ENCODE assay signal across 28 cellular contexts in the genomic region with DNA sequence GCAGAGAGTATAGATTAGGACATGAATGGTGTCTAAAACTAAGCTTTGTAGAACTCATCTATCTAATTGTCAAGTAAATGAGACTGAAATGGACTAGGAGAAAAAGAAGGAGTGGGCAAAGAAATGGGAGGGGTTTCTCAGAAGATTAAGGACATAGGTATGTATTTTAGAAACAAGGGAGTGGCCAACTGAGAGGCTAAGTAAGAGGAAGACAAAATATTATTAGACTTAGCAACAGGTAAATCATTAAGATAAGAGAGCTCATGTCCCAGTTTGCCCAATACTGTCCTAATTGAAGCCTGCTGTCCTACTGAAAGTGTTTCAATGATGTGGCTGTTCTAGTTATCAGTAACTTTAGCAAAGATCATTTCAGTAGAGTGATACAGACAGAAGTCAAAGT.
"Had no signal": no experiment of that assay in that cellular context is flagged by ENCODE, and none has a peak within 500 bp of the region (broad histone marks: within the 10 kb centered on the region; RNA-seq: fewer than 3 reads in every experiment).

No MANE protein-coding gene starts in this region.

- ATAC-seq: activated CD8-positive, alpha-beta memory T cell treated with anti-CD3 and anti-CD28 coated beads, Interleukin-2, amount 10 ng/mL, durations not matched to agents 7 days and 5 days; activated naive CD4-positive, alpha-beta T cell treated with anti-CD3 and anti-CD28 coated beads, Interleukin-2, amount 50 U/mL, for 72 hours; activated naive CD8-positive, alpha-beta T cell treated with anti-CD3 and anti-CD28 coated beads, Interleukin-2, amount 50 U/mL, for 24 hours; body of pancreas; Right ventricle myocardium inferior; T-cell had no signal

- H3K27me3 Mint-ChIP-seq: activated CD4-positive, alpha-beta T cell treated with anti-CD3 and anti-CD28 coated beads, Interleukin-2, amount 10 ng/mL, durations not matched to agents 24 days and 14 days; activated CD8-positive, alpha-beta memory T cell treated with anti-CD3 and anti-CD28 coated beads, Interleukin-2, amount 10 ng/mL, durations not matched to agents 7 days and 5 days; activated naive CD8-positive, alpha-beta T cell treated with anti-CD3 and anti-CD28 coated beads, Interleukin-2, amount 50 U/mL, for 24 hours; activated T-cell treated with anti-CD3 and anti-CD28 coated beads, Interleukin-2, amount 50 U/mL, for 24 hours; central memory CD8-positive, alpha-beta T cell; T-cell had no signal

- H3K4me1 ChIP-seq: ascending aorta, body of pancreas had no signal

- H3K4me3 Mint-ChIP-seq: activated CD4-positive, alpha-beta T cell treated with anti-CD3 and anti-CD28 coated beads, Interleukin-2, amount 10 ng/mL, durations not matched to agents 24 days and 14 days; activated CD8-positive, alpha-beta memory T cell treated with anti-CD3 and anti-CD28 coated beads, Interleukin-2, amount 10 ng/mL, durations not matched to agents 7 days and 5 days; activated naive CD8-positive, alpha-beta T cell treated with anti-CD3 and anti-CD28 coated beads, Interleukin-2, amount 50 U/mL, for 24 hours; activated T-cell treated with anti-CD3 and anti-CD28 coated beads, Interleukin-2, amount 50 U/mL, for 24 hours; central memory CD8-positive, alpha-beta T cell; T-cell had no signal

- H3K27me3 ChIP-seq: ascending aorta, body of pancreas, MG63 had no signal

- H3K27ac ChIP-seq: ascending aorta, body of pancreas, KMS-11, SK-N-MC had no signal

- H3K4me3 ChIP-seq: ascending aorta, body of pancreas, MG63, SK-N-MC had no signal

- DNase-seq: activated CD4-positive, alpha-beta T cell treated with anti-CD3 and anti-CD28 coated beads, Interleukin-2, amount 10 ng/mL, durations not matched to agents 24 days and 14 days; activated CD4-positive, alpha-beta T cell treated with anti-CD3 and anti-CD28 coated beads, Interleukin-2, amount 50 U/mL, for 48 hours; activated CD4-positive, CD25-positive, alpha-beta regulatory T cell treated with anti-CD3 and anti-CD28 coated beads, Interleukin-2, amount 50 U/mL, for 72 hours; activated CD8-positive, alpha-beta memory T cell treated with anti-CD3 and anti-CD28 coated beads, Interleukin-2, amount 10 ng/mL, durations not matched to agents 7 days and 5 days; activated effector memory CD4-positive, alpha-beta T cell treated with anti-CD3 and anti-CD28 coated beads, Interleukin-2, amount 50 U/mL, for 16 hours; activated naive CD4-positive, alpha-beta T cell treated with Interleukin-2 at 50 U/mL for 16 hours; activated naive CD8-positive, alpha-beta T cell treated with anti-CD3 and anti-CD28 coated beads, Interleukin-2, amount 50 U/mL, for 24 hours; activated T-cell treated with anti-CD3 and anti-CD28 coated beads, Interleukin-2, amount 50 U/mL, for 24 hours; amniotic stem cell; body of pancreas; MG63; MV-4-11; NCI-H1092 treated with DMSO at 0.1 percent for 48 hours; NCI-H1417 treated with DMSO at 0.1 percent for 48 hours; NCI-H1694; NCI-H2029 treated with DMSO at 0.1 percent for 48 hours; NCI-H345; NCI-H510A treated with DMSO at 0.1 percent for 48 hours; NCI-H69; T-cell; T-helper 2 cell; T1000 had no signal

- H3K27ac Mint-ChIP-seq: activated CD4-positive, alpha-beta T cell treated with anti-CD3 and anti-CD28 coated beads, Interleukin-2, amount 10 ng/mL, durations not matched to agents 24 days and 14 days; activated CD8-positive, alpha-beta memory T cell treated with anti-CD3 and anti-CD28 coated beads, Interleukin-2, amount 10 ng/mL, durations not matched to agents 7 days and 5 days; activated naive CD4-positive, alpha-beta T cell treated with anti-CD3 and anti-CD28 coated beads, Interleukin-2, amount 50 U/mL, for 72 hours; activated naive CD8-positive, alpha-beta T cell treated with anti-CD3 and anti-CD28 coated beads, Interleukin-2, amount 50 U/mL, for 24 hours; activated T-cell treated with anti-CD3 and anti-CD28 coated beads, Interleukin-2, amount 50 U/mL, for 24 hours; T-cell had no signal

- H3K36me3 ChIP-seq: ascending aorta, MG63 had no signal

- H3K9me3 ChIP-seq: ascending aorta, body of pancreas, MG63 had no signal

- H3K9me3 Mint-ChIP-seq: activated CD4-positive, alpha-beta T cell treated with anti-CD3 and anti-CD28 coated beads, Interleukin-2, amount 10 ng/mL, durations not matched to agents 24 days and 14 days; activated naive CD8-positive, alpha-beta T cell treated with anti-CD3 and anti-CD28 coated beads, Interleukin-2, amount 50 U/mL, for 24 hours; activated T-cell treated with anti-CD3 and anti-CD28 coated beads, Interleukin-2, amount 50 U/mL, for 24 hours; central memory CD8-positive, alpha-beta T cell; T-cell had no signal

- H3K4me1 Mint-ChIP-seq: activated CD4-positive, alpha-beta T cell treated with anti-CD3 and anti-CD28 coated beads, Interleukin-2, amount 10 ng/mL, durations not matched to agents 24 days and 14 days; activated CD8-positive, alpha-beta memory T cell treated with anti-CD3 and anti-CD28 coated beads, Interleukin-2, amount 10 ng/mL, durations not matched to agents 7 days and 5 days; activated naive CD8-positive, alpha-beta T cell treated with anti-CD3 and anti-CD28 coated beads, Interleukin-2, amount 50 U/mL, for 24 hours; central memory CD8-positive, alpha-beta T cell; T-cell had no signal

- H3K9ac ChIP-seq: KMS-11 had no signal

- H3K4me2 ChIP-seq: KMS-11 had no signal

- H3K36me3 Mint-ChIP-seq: activated CD8-positive, alpha-beta memory T cell treated with anti-CD3 and anti-CD28 coated beads, Interleukin-2, amount 10 ng/mL, durations not matched to agents 7 days and 5 days; activated naive CD4-positive, alpha-beta T cell treated with anti-CD3 and anti-CD28 coated beads, Interleukin-2, amount 50 U/mL, for 72 hours; T-cell had no signal
